ENCODE assay signal across 22 cellular contexts in genomic region chr1:182662121-182662890, GRCh38. TPM values are rescaled to one million over a fixed set of nuclear protein-coding genes. Genes with fewer than 3 reads are reported as not detected.
DNase-seq lines count a peak whose midpoint lies in the region; ATAC-seq, FAIRE-seq and TF ChIP-seq lines count a peak whose summit lies in the region.
"Had no signal": no experiment of that assay in that cellular context is flagged by ENCODE, and none has a peak within 500 bp of the region (broad histone marks: within the 10 kb centered on the region; RNA-seq: fewer than 3 reads in every experiment).

No MANE protein-coding gene starts in this region.

- no peak for TF ChIP-seq POLR2A in GM12892 (IDR thresholded peaks at IDR 0.05; ENCODE audit: low read depth, low read length)

- no peak overlapping the region for H3K4me3 Mint-ChIP-seq in HFFc6
- H3K4me3 Mint-ChIP-seq: CD4-positive, CD25-positive, alpha-beta regulatory T cell had no signal

- no peak overlapping the region for H3K27ac Mint-ChIP-seq in HFFc6

- no peak for TF ChIP-seq CTCF in HFFc6 (IDR thresholded peaks at IDR 0.05)

- no peaks in the 10 kb centered on the region for H3K36me3 Mint-ChIP-seq in HFFc6 (ENCODE audit: low read depth)
- H3K36me3 Mint-ChIP-seq: CD4-positive, CD25-positive, alpha-beta regulatory T cell had no signal

- peak; percentile 21 for FAIRE-seq in GM12892 (lab: Jason Lieb, UNC)

- ATAC-seq in GM19463 (IDR thresholded peaks at IDR 0.05; ENCODE audit: unreplicated experiment) (no peak), GM21367 (IDR thresholded peaks at IDR 0.05; ENCODE audit: unreplicated experiment) (no peak)
- ATAC-seq: heart left ventricle, mucosa of descending colon had no signal

- peak overlapping the region; percentile 31 for H3K27ac ChIP-seq in caudate nucleus (ENCODE audit: low read depth, low read length)
- H3K27ac ChIP-seq: esophagus muscularis mucosa, heart left ventricle, RWPE1, sigmoid colon, suprapubic skin had no signal

- DNase-seq in GM12892 (ENCODE audit: insufficient read length) (no peak), LHCN-M2 (ENCODE audit: low read depth) (peak; percentile 10), caudate nucleus (lab: John Stamatoyannopoulos, UW) (peak in 24 of 61 donors; percentile 6 to 82 (median 34)), midbrain (lab: John Stamatoyannopoulos, UW) (peak; percentile 18), HFFc6 (no peak)
- DNase-seq: activated effector memory CD4-positive, alpha-beta T cell treated with anti-CD3 and anti-CD28 coated beads, Interleukin-2, amount 50 U/mL, for 16 hours; CD4-positive, CD25-positive, alpha-beta regulatory T cell; dermis blood vessel endothelial cell; heart left ventricle; kidney glomerular epithelial cell; mucosa of descending colon; NCI-H2081 treated with DMSO at 0.1 percent for 48 hours; occipital lobe; sigmoid colon; T-helper 2 cell had no signal

- H3K9me3 Mint-ChIP-seq in HFFc6: no peaks in the 10 kb centered on the region
- H3K9me3 Mint-ChIP-seq: CD4-positive, CD25-positive, alpha-beta regulatory T cell had no signal

- H3K4me1 Mint-ChIP-seq in HFFc6 (ENCODE audit: low read depth): no peaks in the 10 kb centered on the region

- peaks cover 21% of the 10 kb centered on the region for H3K27me3 Mint-ChIP-seq in HFFc6 (ENCODE audit: insufficient read depth)

RNA-seq across cellular contexts. Expression of gene RGS8, which starts 22.1 kb away (rescaled TPM):
- polyA plus RNA-seq in GM12892 (2012; ENCODE audit: missing spikeins): 0.08 TPM
- not detected in 2 replicates for total RNA-seq in LHCN-M2 (2014; rRNA removed)
- not detected for polyA plus RNA-seq in LHCN-M2 (2012)
- total RNA-seq in HFFc6 (2021; fragmentation: NEBNext Ultra II Directional; extraction: Animal tissue kit (Norgen Biotek cat#: 25700)): not detected
- total RNA-seq: CD4-positive, CD25-positive, alpha-beta regulatory T cell; dermis blood vessel endothelial cell; G401; M059J; mucosa of descending colon; suprapubic skin had no signal
- polyA plus RNA-seq: CD4-positive, CD25-positive, alpha-beta regulatory T cell; heart left ventricle had no signal

RNA-seq across cellular contexts. Expression of gene RGS16, which starts 58.1 kb away (rescaled TPM):
- polyA plus RNA-seq in GM12892 (2012; ENCODE audit: missing spikeins): 41.1 TPM
- total RNA-seq in LHCN-M2 (2014; rRNA removed): 0.06 TPM in 1 of 2 replicates, not detected in the other
- polyA plus RNA-seq in LHCN-M2 (2012): 0.02 TPM
- total RNA-seq in HFFc6 (2021; fragmentation: NEBNext Ultra II Directional; extraction: Animal tissue kit (Norgen Biotek cat#: 25700)): under 1 TPM; 0.31 to 0.59 (median 0.39) TPM
- total RNA-seq: G401, M059J had no signal

Comparison
In these comparisons a context has a peak if more than half of its experiments do, and no peak if none do; other contexts are left out.
1. DNase-seq: peak in LHCN-M2 (single experiment) and midbrain (single experiment); none in GM12892 (single experiment) and HFFc6 (single experiment).